Comparison of ENCODE assay signal across 8 cellular contexts in genomic region chr11:57482782-57483569, GRCh38.
DNase-seq lines count a peak whose midpoint lies in the region; ATAC-seq and TF ChIP-seq lines count a peak whose summit lies in the region.

No MANE protein-coding gene starts in this region.

- peak; percentile 72 for ATAC-seq in effector memory CD8-positive, alpha-beta T cell (replicated peaks)

- H3K27ac ChIP-seq in tibial artery: no peak overlapping the region

- TF ChIP-seq CTCF in nephron (IDR thresholded peaks at IDR 0.05; ENCODE audit: unreplicated experiment in 3 of 3) (peak; percentile 73 to 79 (median 76)), tibial artery (IDR thresholded peaks at IDR 0.05) (peak; percentile 29 to 45)

- peaks cover 4 to 14% (median 10%) of the 10 kb centered on the region in 4 donors for H3K4me1 ChIP-seq in tibial artery

- peaks cover 0 to 32% of the 10 kb centered on the region in 2 donors for H3K27me3 Mint-ChIP-seq in effector memory CD8-positive, alpha-beta T cell
- peaks cover 54% of the 10 kb centered on the region for H3K27me3 Mint-ChIP-seq in nephron (ENCODE audit: low read depth)

- intact Hi-C loops in tibial artery (cut with DNase I; ENCODE audit: low total_unique reads): no loop called here

- H3K4me3 ChIP-seq in tibial artery: no peak overlapping the region

- H3K9me3 ChIP-seq in tibial artery: no peaks in the 10 kb centered on the region

- H3K27ac Mint-ChIP-seq in effector memory CD8-positive, alpha-beta T cell: no peak overlapping the region
- H3K27ac Mint-ChIP-seq in nephron: no peak overlapping the region

- DNase-seq in DMS79 treated with DMSO at 0.1 percent for 48 hours (lab: John Stamatoyannopoulos, UW) (peak; percentile 40), DMS79 (lab: John Stamatoyannopoulos, UW) (no peak), NCI-H1092 (lab: John Stamatoyannopoulos, UW) (peak; percentile 47), tibial artery (no peak), epidermal melanocyte (ENCODE audit: insufficient read length, low spot score) (no peak)
- peak; percentile 58 to 65 for DNase-seq in activated CD4-positive, alpha-beta T cell treated with anti-CD3 and anti-CD28 coated beads, Interleukin-2, amount 50 U/mL, for 4 hours
- peak; percentile 43 to 57 (median 46) for DNase-seq in effector memory CD8-positive, alpha-beta T cell

- peaks cover 12% of the 10 kb centered on the region for H3K36me3 Mint-ChIP-seq in effector memory CD8-positive, alpha-beta T cell (ENCODE audit: insufficient read depth)
- H3K36me3 Mint-ChIP-seq in nephron (ENCODE audit: low read depth): no peaks in the 10 kb centered on the region

- H3K4me3 Mint-ChIP-seq in effector memory CD8-positive, alpha-beta T cell: peak overlapping the region in 1 of 2 donors; percentile 30
- peak overlapping the region; percentile 62 to 79 (median 75) for H3K4me3 Mint-ChIP-seq in nephron

- H3K36me3 ChIP-seq in tibial artery: peaks cover 31 to 38% (median 36%) of the 10 kb centered on the region in 3 donors

- H3K27me3 ChIP-seq in tibial artery: peaks cover 0 to 27% of the 10 kb centered on the region in 2 donors

- H3K4me1 Mint-ChIP-seq in effector memory CD8-positive, alpha-beta T cell (ENCODE audit: low read depth in 2 of 2): peaks cover 7 to 18% of the 10 kb centered on the region in 2 donors
- H3K4me1 Mint-ChIP-seq in nephron: peaks cover 13% of the 10 kb centered on the region

- H3K9me3 Mint-ChIP-seq in effector memory CD8-positive, alpha-beta T cell: no peaks in the 10 kb centered on the region
- no peaks in the 10 kb centered on the region for H3K9me3 Mint-ChIP-seq in nephron

Comparison
In these comparisons a context has a peak if more than half of its experiments do, and no peak if none do; other contexts are left out.
1. DNase-seq: peak in DMS79 treated with DMSO at 0.1 percent for 48 hours (single experiment), NCI-H1092 (single experiment), activated CD4-positive, alpha-beta T cell treated with anti-CD3 and anti-CD28 coated beads, Interleukin-2, amount 50 U/mL, for 4 hours (2 of 2) and effector memory CD8-positive, alpha-beta T cell (3 of 3); none in DMS79 (single experiment), tibial artery (0 of 2) and epidermal melanocyte (single experiment).